10 cellular contexts compared by ENCODE assay signal in the genomic region with DNA sequence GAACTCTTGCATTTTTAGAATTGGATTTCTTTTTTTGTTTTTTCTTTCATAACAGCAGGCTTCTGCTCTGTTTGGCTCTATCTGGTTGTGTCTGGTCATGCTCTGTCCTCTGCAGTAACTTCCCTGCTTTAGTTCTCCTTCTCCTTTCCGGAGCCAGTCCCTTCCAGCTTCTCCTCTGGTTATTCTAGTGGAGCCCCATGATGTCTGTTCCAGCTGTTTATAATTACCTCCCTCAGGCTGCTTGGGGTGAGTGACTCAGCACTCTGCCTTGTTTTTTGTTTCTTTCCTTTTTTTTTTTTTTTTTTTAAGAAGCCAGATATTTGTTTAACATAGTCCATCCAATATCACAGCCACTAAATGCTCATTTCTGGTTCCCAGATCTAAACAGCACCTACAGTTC.
DNase-seq lines count a peak whose midpoint lies in the region; ATAC-seq and TF ChIP-seq lines count a peak whose summit lies in the region.
"Had no signal": no experiment of that assay in that cellular context is flagged by ENCODE, and none has a peak within 500 bp of the region (broad histone marks: within the 10 kb centered on the region; RNA-seq: fewer than 3 reads in every experiment).

No MANE protein-coding gene starts in this region.

- H3K4me3 Mint-ChIP-seq in activated T-helper 17 cell treated with anti-CD3 and anti-CD28 coated beads, Interleukin-2, amount 50 U/mL, for 72 hours = no peak overlapping the region
- no peak overlapping the region for H3K4me3 Mint-ChIP-seq in neural progenitor cell

- peaks cover 9% of the 10 kb centered on the region for H4K20me1 ChIP-seq in neural progenitor cell (ENCODE audit: low read depth)

- peak overlapping the region in 6 of 10 donors; percentile 48 to 75 (median 59) for H3K27ac ChIP-seq in heart right ventricle
- no peak overlapping the region for H3K27ac ChIP-seq in neural progenitor cell

- ATAC-seq in heart right ventricle = peak; percentile 64 to 95 (median 94)
- no peak for ATAC-seq in GM21786 (IDR thresholded peaks at IDR 0.05; ENCODE audit: unreplicated experiment)
- no peak for ATAC-seq in GM21526 (IDR thresholded peaks at IDR 0.05; ENCODE audit: low FRiP score, unreplicated experiment)
- no peak for ATAC-seq in activated T-helper 17 cell treated with anti-CD3 and anti-CD28 coated beads, Interleukin-2, amount 50 U/mL, for 72 hours (replicated peaks)

- no peak overlapping the region for H2AFZ ChIP-seq in neural progenitor cell (replicated peaks)

- H3K9me3 Mint-ChIP-seq in activated T-helper 17 cell treated with anti-CD3 and anti-CD28 coated beads, Interleukin-2, amount 50 U/mL, for 72 hours = no peaks in the 10 kb centered on the region
- no peaks in the 10 kb centered on the region for H3K9me3 Mint-ChIP-seq in neural progenitor cell

- TF ChIP-seq CTCF in heart right ventricle (IDR thresholded peaks at IDR 0.05) (no peak), neural progenitor cell (IDR thresholded peaks at IDR 0.05) (no peak)

- DNase-seq in GOT3 (lab: John Stamatoyannopoulos, UW) (peak; percentile 18), SKM-1 (lab: John Stamatoyannopoulos, UW; ENCODE audit: unreplicated experiment) (peak; percentile 16), heart right ventricle (peak in 1 of 2 donors; percentile 43), skeletal muscle cell (ENCODE audit: low read depth) (peak; percentile 36), neural progenitor cell (ENCODE audit: low spot score) (no peak)
- DNase-seq: NCI-H1436 treated with DMSO at 0.1 percent for 48 hours; stimulated activated naive CD4-positive, alpha-beta T cell had no signal

- H3K79me2 ChIP-seq in neural progenitor cell (ENCODE audit: low read depth) = no peaks in the 10 kb centered on the region

- H3K36me3 ChIP-seq in heart right ventricle = no peaks in the 10 kb centered on the region
- H3K36me3 ChIP-seq in neural progenitor cell = no peaks in the 10 kb centered on the region

- peaks cover 6% of the 10 kb centered on the region for H3K27me3 Mint-ChIP-seq in activated T-helper 17 cell treated with anti-CD3 and anti-CD28 coated beads, Interleukin-2, amount 50 U/mL, for 72 hours
- H3K27me3 Mint-ChIP-seq in neural progenitor cell (ENCODE audit: insufficient read depth, low read depth) = peaks cover 6% of the 10 kb centered on the region

- no peaks in the 10 kb centered on the region for H3K4me1 Mint-ChIP-seq in activated T-helper 17 cell treated with anti-CD3 and anti-CD28 coated beads, Interleukin-2, amount 50 U/mL, for 72 hours
- peaks cover 26% of the 10 kb centered on the region for H3K4me1 Mint-ChIP-seq in neural progenitor cell

- no peaks in the 10 kb centered on the region for H3K9me3 ChIP-seq in heart right ventricle
- H3K9me3 ChIP-seq in neural progenitor cell (ENCODE audit: low read depth) = no peaks in the 10 kb centered on the region

- H3K4me1 ChIP-seq in heart right ventricle (peaks cover 0 to 34% (median 13%) of the 10 kb centered on the region in 9 donors), neural progenitor cell (peaks cover 39% of the 10 kb centered on the region)

- no peak overlapping the region for H3K4me2 ChIP-seq in neural progenitor cell

- no peak overlapping the region for H3K9ac ChIP-seq in neural progenitor cell

- no peak overlapping the region for H3K27ac Mint-ChIP-seq in activated T-helper 17 cell treated with anti-CD3 and anti-CD28 coated beads, Interleukin-2, amount 50 U/mL, for 72 hours
- H3K27ac Mint-ChIP-seq in neural progenitor cell = no peak overlapping the region

- H3F3A ChIP-seq in neural progenitor cell (ENCODE audit: low read depth) = peaks cover 19% of the 10 kb centered on the region

- H3K36me3 Mint-ChIP-seq in activated T-helper 17 cell treated with anti-CD3 and anti-CD28 coated beads, Interleukin-2, amount 50 U/mL, for 72 hours (ENCODE audit: low read depth) = no peaks in the 10 kb centered on the region
- H3K36me3 Mint-ChIP-seq in neural progenitor cell = no peaks in the 10 kb centered on the region

- no peak overlapping the region for H3K4me3 ChIP-seq in heart right ventricle
- no peak overlapping the region for H3K4me3 ChIP-seq in skeletal muscle cell (ENCODE audit: low read depth, low read length)
- H3K4me3 ChIP-seq in neural progenitor cell = no peak overlapping the region

- intact Hi-C loops in heart right ventricle (cut with DNase I) = no loop called here

- H3K27me3 ChIP-seq in heart right ventricle (peaks cover 0 to 5% (median 0%) of the 10 kb centered on the region in 7 donors), neural progenitor cell (no peaks in the 10 kb centered on the region)

- 48 to 65% methylated on average over 1 of the region's 1 CpG for WGBS in heart right ventricle, 2 donors

Comparison
In these comparisons a context has a peak if more than half of its experiments do, and no peak if none do; other contexts are left out.
1. ATAC-seq: peak in heart right ventricle (8 of 8); none in GM21786 (single experiment), GM21526 (single experiment) and activated T-helper 17 cell treated with anti-CD3 and anti-CD28 coated beads, Interleukin-2, amount 50 U/mL, for 72 hours (single experiment).